In genomic region chr4:140061194-140061593, GRCh38 we compare ENCODE assay signal across 15 cellular contexts.
DNase-seq lines count a peak whose midpoint lies in the region; ATAC-seq, FAIRE-seq and TF ChIP-seq lines count a peak whose summit lies in the region.
"Had no signal": no experiment of that assay in that cellular context is flagged by ENCODE, and none has a peak within 500 bp of the region (broad histone marks: within the 10 kb centered on the region; RNA-seq: fewer than 3 reads in every experiment).

No MANE protein-coding gene starts in this region.

- H3K4me3 ChIP-seq in adipocyte (ENCODE audit: low read length) (peak overlapping the region; percentile 64), kidney (ENCODE audit: low read length in 2 of 2) (peak overlapping the region; percentile 33 to 48), sigmoid colon (no peak overlapping the region)

- ATAC-seq in HG03139 (IDR thresholded peaks at IDR 0.05; ENCODE audit: unreplicated experiment): no peak
- ATAC-seq in Right ventricle myocardium superior (ENCODE audit: poor library complexity): no peak
- no peak for ATAC-seq in HG02759 (IDR thresholded peaks at IDR 0.05; ENCODE audit: unreplicated experiment)
- ATAC-seq: natural killer cell treated with Interleukin-12 subunit alpha and Interleukin-12 subunit beta and Interleukin-15 and Interleukin-18, amount 100 ng/mL, for 72 hours had no signal

- TF ChIP-seq POLR2A in sigmoid colon (IDR thresholded peaks at IDR 0.05): no peak

- H3K9ac ChIP-seq in adipocyte (ENCODE audit: low read length) (peak overlapping the region; percentile 60), kidney (ENCODE audit: low read length in 2 of 2) (no peak overlapping the region)

- TF ChIP-seq CTCF in kidney (IDR thresholded peaks at IDR 0.05; ENCODE audit: borderline replicate concordance, extremely low read depth, insufficient read depth) (no peak), sigmoid colon (IDR thresholded peaks at IDR 0.05) (no peak)

- no peaks in the 10 kb centered on the region for H3K27me3 ChIP-seq in adipocyte (replicated peaks; ENCODE audit: control insufficient read depth, insufficient read depth, low read length)
- no peaks in the 10 kb centered on the region for H3K27me3 ChIP-seq in sigmoid colon

- 38 to 61% methylated on average over 4 of the region's 4 CpGs for WGBS in sigmoid colon, 2 donors

- H3K9me3 ChIP-seq in adipocyte (ENCODE audit: control insufficient read depth, low read length): no peaks in the 10 kb centered on the region
- H3K9me3 ChIP-seq in kidney (ENCODE audit: control insufficient read depth in 1 of 2, low read length in 2 of 2): no peaks in the 10 kb centered on the region
- no peaks in the 10 kb centered on the region for H3K9me3 ChIP-seq in sigmoid colon

- peak overlapping the region in 1 of 2 donors; percentile 38 for H3K27ac ChIP-seq in kidney (ENCODE audit: low read depth in 2 of 2, low read length in 2 of 2)
- peak overlapping the region in 3 of 4 donors; percentile 3 to 20 (median 19) for H3K27ac ChIP-seq in sigmoid colon
- H3K27ac ChIP-seq: epithelial cell of prostate had no signal

- peaks cover 52% of the 10 kb centered on the region for H3K4me1 ChIP-seq in adipocyte (ENCODE audit: control insufficient read depth, insufficient read depth, low read length)
- H3K4me1 ChIP-seq in kidney (ENCODE audit: control insufficient read depth in 1 of 2, insufficient read depth in 1 of 2, low read depth in 1 of 2, low read length in 2 of 2): peaks cover 3 to 6% of the 10 kb centered on the region in 2 donors
- H3K4me1 ChIP-seq in sigmoid colon: peaks cover 0 to 29% (median 23%) of the 10 kb centered on the region in 4 donors

- intact Hi-C loops in kidney (cut with DNase I) (no loop called here), sigmoid colon (cut with DNase I) (loop anchor here (5.0 kb wide), 1 partner anchor 91 kb away; the partner anchor contains the start of gene MAML3), Right ventricle myocardium superior (cut with DNase I) (no loop called here)

- FAIRE-seq in kidney (lab: Jason Lieb, UNC): no peak

- DNase-seq in HCEC 1CT (peak; percentile 24), adipocyte (ENCODE audit: low read depth) (peak; percentile 85), kidney (no peak), sigmoid colon (no peak), Right ventricle myocardium superior (no peak), NCI-H1092 treated with DMSO at 0.1 percent for 48 hours (lab: John Stamatoyannopoulos, UW) (no peak)
- DNase-seq: activated CD8-positive, alpha-beta memory T cell treated with anti-CD3 and anti-CD28 coated beads for 24 hours; H7; NCI-H1930; NK-92 treated with Interleukin-12 subunit alpha and Interleukin-12 subunit beta, amount 100 ng/mL, for 24 hours; stimulated activated CD4-positive, alpha-beta T cell treated with anti-CD3 and anti-CD28 coated beads, Interleukin-15, amount 100 ng/mL, for 24 hours had no signal

- H3K36me3 ChIP-seq in adipocyte (ENCODE audit: control insufficient read depth, insufficient read depth, low read length, severe bottlenecking): no peaks in the 10 kb centered on the region
- no peaks in the 10 kb centered on the region for H3K36me3 ChIP-seq in kidney (ENCODE audit: control insufficient read depth in 1 of 2, insufficient read depth in 2 of 2, low read length in 2 of 2)
- no peaks in the 10 kb centered on the region for H3K36me3 ChIP-seq in sigmoid colon

- no peak for TF ChIP-seq EP300 in sigmoid colon (IDR thresholded peaks at IDR 0.05)

Comparison
In these comparisons a context has a peak if more than half of its experiments do, and no peak if none do; other contexts are left out.
1. DNase-seq: peak in HCEC 1CT (single experiment) and adipocyte (single experiment); none in kidney (single experiment), sigmoid colon (single experiment), Right ventricle myocardium superior (single experiment) and NCI-H1092 treated with DMSO at 0.1 percent for 48 hours (single experiment).
2. H3K4me3 ChIP-seq: peak in adipocyte (single experiment) and kidney (2 of 2); none in sigmoid colon (0 of 4).